35 cellular contexts compared by ENCODE assay signal in the genomic region with DNA sequence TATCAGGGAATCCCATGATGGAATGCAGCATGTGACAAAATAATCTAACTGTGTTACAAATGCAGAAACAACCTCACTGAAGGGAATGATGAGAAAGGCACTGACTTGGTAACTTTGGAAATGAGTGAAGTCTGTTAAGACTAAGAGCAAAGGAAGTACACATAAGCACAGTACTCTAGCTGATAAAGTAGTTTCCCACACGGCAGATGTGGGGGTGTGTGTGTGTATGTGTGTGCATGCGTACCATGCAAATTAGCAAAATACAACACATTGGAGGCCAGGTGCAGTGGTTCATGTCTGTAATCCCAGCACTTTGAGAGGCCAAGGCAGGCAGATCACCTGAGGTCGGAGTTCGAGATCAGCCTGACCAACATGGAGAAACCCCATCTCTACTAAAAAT. TPM values are rescaled to one million over a fixed set of nuclear protein-coding genes. Genes with fewer than 3 reads are reported as not detected.
"Had no signal": no experiment of that assay in that cellular context is flagged by ENCODE, and none has a peak within 500 bp of the region (broad histone marks: within the 10 kb centered on the region; RNA-seq: fewer than 3 reads in every experiment).

No MANE protein-coding gene starts in this region.

- H3K79me2 ChIP-seq: parathyroid adenoma had no signal

- H3K4me3 ChIP-seq: heart right ventricle, lower lobe of right lung, mucosa of descending colon, thyroid gland, upper lobe of right lung had no signal

- ATAC-seq: activated T-cell treated with anti-CD3 and anti-CD28 coated beads, Interleukin-2, amount 50 U/mL, for 4 hours; heart right ventricle; left colon; lower lobe of right lung; mucosa of descending colon; right cardiac atrium; T-helper 17 cell; upper lobe of right lung had no signal

- H3K27ac Mint-ChIP-seq: activated B cell treated with CpG ODN at 0.5 μM for 24 hours; activated naive CD8-positive, alpha-beta T cell treated with anti-CD3 and anti-CD28 coated beads for 36 hours; activated T-helper 2 cell treated with anti-CD3 and anti-CD28 coated beads, Interferon-gamma antibody, Interleukin-2, Interleukin-4, amounts not matched to agents 10 μg/mL and 5 μg/mL and 100 μg/mL, durations not matched to agents 14 hours and 24 hours and 36 hours; nephron progenitor cell; stimulated activated naive CD8-positive, alpha-beta T cell treated with anti-CD3 and anti-CD28 coated beads, Interleukin-15, Interleukin-2, amounts not matched to agents 100 ng/mL and 50 ng/mL, for 24 hours had no signal

- H2AFZ ChIP-seq: parathyroid adenoma had no signal

- H3K4me1 ChIP-seq: heart right ventricle, lower lobe of right lung, parathyroid adenoma, thyroid gland, upper lobe of right lung had no signal

- FAIRE-seq: astrocyte had no signal

- H3K27ac ChIP-seq: heart right ventricle, lower lobe of right lung, parathyroid adenoma, thyroid gland, upper lobe of right lung had no signal

- H3K9me3 ChIP-seq: lower lobe of right lung, mucosa of descending colon, thyroid gland had no signal

- H3K27me3 ChIP-seq: thyroid gland, upper lobe of right lung had no signal

- DNase-seq: activated B cell treated with CpG ODN at 0.5 μM for 24 hours; activated CD4-positive, alpha-beta T cell treated with anti-CD3 and anti-CD28 coated beads for 4 hours; activated CD4-positive, alpha-beta T cell treated with anti-CD3 and anti-CD28 coated beads, Interleukin-2, amount 50 U/mL, for 48 hours; activated CD8-positive, alpha-beta memory T cell treated with anti-CD3 and anti-CD28 coated beads, Interleukin-2, amount 50 U/mL, for 48 hours; activated naive CD4-positive, alpha-beta T cell; activated naive CD8-positive, alpha-beta T cell treated with anti-CD3 and anti-CD28 coated beads for 36 hours; activated T-cell treated with anti-CD3 and anti-CD28 coated beads, Interleukin-2, amount 50 U/mL, for 4 hours; central memory CD4-positive, alpha-beta T cell; dermis blood vessel endothelial cell; effector CD8-positive, alpha-beta T cell; erythroblast; foreskin fibroblast; heart right ventricle; islet precursor cell; left colon; lower lobe of right lung; mesendoderm; mucosa of descending colon; nephron progenitor cell; nucleus accumbens; stimulated activated CD4-positive, alpha-beta T cell treated with anti-CD3 and anti-CD28 coated beads, Interleukin-12 subunit alpha, Interleukin-12 subunit beta, amount 100 ng/mL, for 4 hours; stimulated activated CD4-positive, alpha-beta T cell treated with anti-CD3 and anti-CD28 coated beads, Interleukin-4, amount 100 ng/mL, for 4 hours; substantia nigra; T-helper 17 cell; thyroid gland; upper lobe of right lung had no signal

- H3K36me3 ChIP-seq: heart right ventricle, lower lobe of right lung, thyroid gland, upper lobe of right lung had no signal

- H3K9ac ChIP-seq: parathyroid adenoma had no signal

- H3K9me3 Mint-ChIP-seq: activated naive CD8-positive, alpha-beta T cell treated with anti-CD3 and anti-CD28 coated beads for 36 hours; activated T-cell treated with anti-CD3 and anti-CD28 coated beads, Interleukin-2, amount 50 U/mL, for 4 hours; activated T-helper 2 cell treated with anti-CD3 and anti-CD28 coated beads, Interferon-gamma antibody, Interleukin-2, Interleukin-4, amounts not matched to agents 10 μg/mL and 5 μg/mL and 100 μg/mL, durations not matched to agents 14 hours and 24 hours and 36 hours; stimulated activated naive CD8-positive, alpha-beta T cell treated with anti-CD3 and anti-CD28 coated beads, Interleukin-15, Interleukin-2, amounts not matched to agents 100 ng/mL and 50 ng/mL, for 24 hours had no signal

RNA-seq across cellular contexts. Expression of gene NLRP6, which starts 16.6 kb away (rescaled TPM):
- total RNA-seq: astrocyte, dermis blood vessel endothelial cell, fibroblast of lung, pulmonary artery endothelial cell, skeletal muscle tissue had no signal
- polyA plus RNA-seq: fibroblast of lung had no signal

RNA-seq across cellular contexts. Expression of gene IFITM5, which starts 37.7 kb away (rescaled TPM):
- total RNA-seq: activated B cell treated with CpG ODN at 0.5 μM for 24 hours; activated CD8-positive, alpha-beta memory T cell treated with anti-CD3 and anti-CD28 coated beads for 36 hours; activated naive CD8-positive, alpha-beta T cell treated with anti-CD3 and anti-CD28 coated beads for 36 hours; activated T-cell treated with anti-CD3 and anti-CD28 coated beads, Interleukin-2, amount 50 U/mL, for 4 hours; activated T-helper 2 cell treated with anti-CD3 and anti-CD28 coated beads, Interferon-gamma antibody, Interleukin-2, Interleukin-4, amounts not matched to agents 10 μg/mL and 5 μg/mL and 100 μg/mL, durations not matched to agents 14 hours and 24 hours and 36 hours; astrocyte; dermis blood vessel endothelial cell; heart right ventricle; left colon; lower lobe of right lung; mucosa of descending colon; pulmonary artery endothelial cell; right cardiac atrium; skeletal muscle tissue; T-helper 17 cell; thyroid gland; upper lobe of right lung had no signal
- polyA plus RNA-seq: fibroblast of lung, heart right ventricle, right cardiac atrium had no signal
